16 cellular contexts compared by ENCODE assay signal in the genomic region with DNA sequence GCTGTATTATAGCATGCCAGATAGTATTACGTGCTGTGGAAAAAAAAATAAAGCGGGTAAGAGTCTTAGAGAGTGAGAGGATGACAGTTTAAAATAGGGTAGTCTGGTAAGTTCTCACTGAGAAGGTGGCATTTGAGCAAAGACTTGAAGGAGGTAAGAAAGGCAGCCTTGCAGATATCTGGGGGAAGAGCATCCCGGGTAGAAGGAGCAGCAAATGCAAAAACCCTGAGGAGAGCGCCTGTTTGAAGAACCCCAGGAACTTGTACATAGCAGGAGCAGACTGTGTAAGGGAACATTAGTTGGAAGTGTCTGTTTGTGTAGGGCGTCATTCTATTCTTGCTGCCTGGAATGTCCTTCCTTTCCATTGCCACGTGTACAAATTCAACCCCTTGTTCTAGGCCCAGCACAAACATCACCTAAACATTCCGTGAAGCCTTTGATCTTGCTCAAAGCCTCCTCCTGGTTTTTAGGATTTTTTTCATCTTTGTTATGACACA. TPM values are rescaled to one million over a fixed set of nuclear protein-coding genes. Genes with fewer than 3 reads are reported as not detected.
DNase-seq lines count a peak whose midpoint lies in the region; ATAC-seq and TF ChIP-seq lines count a peak whose summit lies in the region.
"Had no signal": no experiment of that assay in that cellular context is flagged by ENCODE, and none has a peak within 500 bp of the region (broad histone marks: within the 10 kb centered on the region; RNA-seq: fewer than 3 reads in every experiment).

No MANE protein-coding gene starts in this region.

- H4K5ac ChIP-seq in IMR-90 (ENCODE audit: low read depth, low read length) = no peak overlapping the region

- H3K14ac ChIP-seq in IMR-90 (replicated peaks; ENCODE audit: low read depth, low read length) = no peak overlapping the region

- in situ Hi-C loops in IMR-90 (cut with MboI; ENCODE audit: low sequenced_read_pairs) = loop anchor here (25.0 kb wide), 1 partner anchor 557 kb away; a partner anchor contains a TSS

- no peak overlapping the region for H3K27ac Mint-ChIP-seq in MCF 10A (ENCODE audit: low read depth, unreplicated experiment)
- H3K27ac Mint-ChIP-seq: activated naive CD4-positive, alpha-beta T cell treated with anti-CD3 and anti-CD28 coated beads for 36 hours had no signal

- no peak overlapping the region for H2AK9ac ChIP-seq in IMR-90 (replicated peaks; ENCODE audit: low read depth, low read length, poor library complexity)

- H2BK5ac ChIP-seq in IMR-90 (ENCODE audit: low read depth, low read length, poor library complexity, severe bottlenecking) = no peak overlapping the region

- no peaks in the 10 kb centered on the region for H3K9me3 Mint-ChIP-seq in MCF 10A (ENCODE audit: unreplicated experiment)
- H3K9me3 Mint-ChIP-seq: activated naive CD4-positive, alpha-beta T cell treated with anti-CD3 and anti-CD28 coated beads for 36 hours had no signal

- dilution Hi-C loops in IMR-90 (cut with HindIII; ENCODE audit: low sequenced_read_pairs, unreplicated experiment) = no loop called here

- H3K9ac ChIP-seq in BLaER1 = no peak overlapping the region
- no peak overlapping the region for H3K9ac ChIP-seq in IMR-90 (ENCODE audit: low read depth, low read length)

- TF ChIP-seq CTCF in IMR-90 (conservative IDR thresholded peaks at IDR 0.05; ENCODE audit: low read depth, low read length) (no peak), coronary artery (IDR thresholded peaks at IDR 0.05) (no peak), osteoblast (IDR thresholded peaks at IDR 0.05; ENCODE audit: extremely low read depth, low read depth, low read length) (no peak), MCF 10A (IDR thresholded peaks at IDR 0.05; ENCODE audit: unreplicated experiment) (no peak)

- peaks cover 39% of the 10 kb centered on the region for H3K4me1 Mint-ChIP-seq in MCF 10A (ENCODE audit: insufficient read depth, unreplicated experiment)

- no peaks in the 10 kb centered on the region for H3K9me3 ChIP-seq in BLaER1
- no peaks in the 10 kb centered on the region for H3K9me3 ChIP-seq in IMR-90 (ENCODE audit: control insufficient read depth, insufficient read depth, low read length)
- no peaks in the 10 kb centered on the region for H3K9me3 ChIP-seq in osteoblast (ENCODE audit: low read depth, low read length)
- H3K9me3 ChIP-seq: pancreas, SJCRH30, upper lobe of left lung had no signal

- H2BK20ac ChIP-seq in IMR-90 (ENCODE audit: low read depth, low read length) = no peak overlapping the region

- H4K20me1 ChIP-seq in BLaER1 (peaks cover 84% of the 10 kb centered on the region), IMR-90 (ENCODE audit: insufficient read depth, low read length) (peaks cover 39% of the 10 kb centered on the region), osteoblast (ENCODE audit: insufficient read depth, low read length) (peaks cover 40% of the 10 kb centered on the region)

- H3K4me2 ChIP-seq in BLaER1 (peak overlapping the region; percentile 81), IMR-90 (ENCODE audit: low read depth, low read length) (no peak overlapping the region; the same call in 1 of the 2 replicates), osteoblast (ENCODE audit: insufficient read depth, low read length) (peak overlapping the region; percentile 94)

- no peak overlapping the region for H2BK15ac ChIP-seq in IMR-90 (ENCODE audit: low read depth, low read length)

- H3K9me1 ChIP-seq in IMR-90 (ENCODE audit: insufficient read depth, low read length) = peaks cover 5% of the 10 kb centered on the region; the same call in 1 of the 2 replicates

- ATAC-seq in IMR-90 (ENCODE audit: low read depth) = no peak
- no peak for ATAC-seq in GM21723 (IDR thresholded peaks at IDR 0.05; ENCODE audit: unreplicated experiment)
- ATAC-seq: pancreas had no signal

- H3K23ac ChIP-seq in IMR-90 (ENCODE audit: low read depth, low read length) = 0 out of 2 replicates have a peak overlapping the region, but pooled peaks have one; percentile 17

- H3K4me3 ChIP-seq in BLaER1 (no peak overlapping the region), IMR-90 (ENCODE audit: insufficient read depth, low read depth, low read length) (no peak overlapping the region), coronary artery (peak overlapping the region; percentile 87), osteoblast (ENCODE audit: insufficient read depth, low read length) (no peak overlapping the region)
- H3K4me3 ChIP-seq: SJCRH30 had no signal

- H3K36me3 Mint-ChIP-seq in MCF 10A (ENCODE audit: insufficient read depth, unreplicated experiment) = peaks cover 7% of the 10 kb centered on the region

- TF ChIP-seq RAD21 in IMR-90 (IDR thresholded peaks at IDR 0.05; ENCODE audit: low read length) = no peak

- POLR2A ChIA-PET in IMR-90 (lab: Charles Lee; ENCODE audit: unreplicated experiment) (no interaction called here), MCF 10A (lab: Yijun Ruan, JAX) (interaction anchor here (0.6 to 2.0 kb wide), 3 partner anchors 28 to 219 kb away, joined by 3 to 14 read pairs (median 4); a partner anchor contains a TSS)

- DNase-seq in IMR-90 = no peak
- no peak for DNase-seq in coronary artery (ENCODE audit: low spot score)
- no peak for DNase-seq in osteoblast (ENCODE audit: insufficient read length, low spot score, missing footprints)
- DNase-seq in SKM-1 treated with dmso at 0.1 percent for 144 hours (lab: John Stamatoyannopoulos, UW; ENCODE audit: unreplicated experiment) = no peak
- DNase-seq in MCF 10A (ENCODE audit: unreplicated experiment) = no peak
- no peak for DNase-seq in NCI-H1048 (lab: John Stamatoyannopoulos, UW)
- DNase-seq: activated CD8-positive, alpha-beta memory T cell treated with anti-CD3 and anti-CD28 coated beads for 24 hours; activated naive CD4-positive, alpha-beta T cell treated with anti-CD3 and anti-CD28 coated beads for 36 hours; mammary epithelial cell; NCI-H2029; pancreas; SJCRH30; upper lobe of left lung had no signal

- no peak overlapping the region for H2AFZ ChIP-seq in IMR-90 (replicated peaks; ENCODE audit: low read length, poor library complexity)
- H2AFZ ChIP-seq in osteoblast (ENCODE audit: low read length) = no peak overlapping the region

- H4K8ac ChIP-seq in IMR-90 (ENCODE audit: low read depth in 2 of 2, low read length in 2 of 2) = no peak overlapping the region

- WGBS in IMR-90 (ENCODE audit: extremely low coverage in 2 of 2, insufficient read length in 1 of 2), 2 experiments = 95% methylated on average over 4 of the region's 7 CpGs; no CpG with 5 or more reads in 1 of the 2 experiments

- H2AK5ac ChIP-seq in IMR-90 (ENCODE audit: low read depth, low read length) = no peak overlapping the region

- H2BK120ac ChIP-seq in IMR-90 (ENCODE audit: low read depth, low read length) = no peak overlapping the region

- H4K91ac ChIP-seq in IMR-90 (ENCODE audit: insufficient read depth, low read depth, low read length) = no peak overlapping the region

- no peaks in the 10 kb centered on the region for H3K36me3 ChIP-seq in BLaER1
- H3K36me3 ChIP-seq in IMR-90 (ENCODE audit: control insufficient read depth, insufficient read depth, low read length) = no peaks in the 10 kb centered on the region
- H3K36me3 ChIP-seq in osteoblast (ENCODE audit: insufficient read depth, low read length) = no peaks in the 10 kb centered on the region
- H3K36me3 ChIP-seq: pancreas, SJCRH30, upper lobe of left lung had no signal

- H3K4me3 Mint-ChIP-seq in MCF 10A (ENCODE audit: unreplicated experiment) = no peak overlapping the region
- H3K4me3 Mint-ChIP-seq: activated naive CD4-positive, alpha-beta T cell treated with anti-CD3 and anti-CD28 coated beads for 36 hours had no signal

- peaks cover 93% of the 10 kb centered on the region for H3K79me2 ChIP-seq in osteoblast (ENCODE audit: insufficient read depth, low read length)

- H3K27ac ChIP-seq in BLaER1 (no peak overlapping the region), IMR-90 (ENCODE audit: insufficient read depth, low read length) (no peak overlapping the region), coronary artery (peak overlapping the region in 1 of 2 donors; percentile 34), osteoblast (ENCODE audit: low read depth, low read length) (no peak overlapping the region)
- H3K27ac ChIP-seq: epithelial cell of prostate, pancreas, SJCRH30, upper lobe of left lung had no signal

- no peak for TF ChIP-seq POLR2A in IMR-90 (IDR thresholded peaks at IDR 0.05; ENCODE audit: low read depth, low read length)

- peaks cover 14 to 47% of the 10 kb centered on the region in 2 experiments for H3K79me1 ChIP-seq in IMR-90 (ENCODE audit: low read depth in 1 of 2, low read length in 2 of 2)

- H3K27me3 ChIP-seq in BLaER1 (no peaks in the 10 kb centered on the region), IMR-90 (ENCODE audit: control insufficient read depth, insufficient read depth, low read length) (no peaks in the 10 kb centered on the region), osteoblast (ENCODE audit: insufficient read depth, low read length) (no peaks in the 10 kb centered on the region)
- H3K27me3 ChIP-seq: pancreas, SJCRH30, upper lobe of left lung had no signal

- H3K4me1 ChIP-seq in BLaER1 = peaks cover 38% of the 10 kb centered on the region
- H3K4me1 ChIP-seq in IMR-90 (ENCODE audit: control insufficient read depth, insufficient read depth, low read length) = peaks cover 2% of the 10 kb centered on the region
- peaks cover 26% of the 10 kb centered on the region for H3K4me1 ChIP-seq in osteoblast (ENCODE audit: insufficient read depth, low read length)

- intact Hi-C loops in IMR-90 (cut with micrococcal nuclease) (loop anchor here (5.0 kb wide), 2 partner anchors 223 to 547 kb away; a partner anchor contains a TSS), MCF 10A (cut with micrococcal nuclease) (no loop called here)

- no peak overlapping the region for H3K4ac ChIP-seq in IMR-90 (ENCODE audit: low read depth, low read length)

- BruUV-seq in IMR-90 (replicated peaks; lab: Mats Ljungman, UMichigan) (no TSS peak), MCF 10A (replicated peaks; lab: Mats Ljungman, UMichigan) (no TSS peak)

- CTCF ChIA-PET in IMR-90 (lab: Yijun Ruan, JAX) = no interaction called here
- CTCF ChIA-PET in MCF 10A (lab: Yijun Ruan, JAX) = interaction anchor here (1.3 to 1.4 kb wide), 2 partner anchors 12 to 424 kb away, joined by 3 to 4 read pairs; no protein-coding TSS in a partner anchor

- no peak overlapping the region for H3K56ac ChIP-seq in IMR-90 (ENCODE audit: extremely low read depth, insufficient read depth, low read length)

- no peaks in the 10 kb centered on the region for H3K27me3 Mint-ChIP-seq in MCF 10A (ENCODE audit: insufficient read depth, unreplicated experiment)

- H3K18ac ChIP-seq in IMR-90 (ENCODE audit: low read depth, low read length) = no peak overlapping the region

RNA-seq across cellular contexts. Expression of a gene that starts 2.6 kb away (rescaled TPM):
- total RNA-seq in IMR-90 (2012; rRNA removed) (21.9 and 93.9 TPM in 2 replicates), osteoblast (109 and 131 TPM in 2 replicates), MCF 10A (2022) (94.6 and 102 TPM in 2 replicates)
- 52.8 and 73.1 TPM in 2 replicates for polyA plus RNA-seq in IMR-90 (2012; rRNA removed)
- polyA plus RNA-seq in IMR-90 (2012; cell fraction: cytosol; rRNA removed) = 9.1 and 56.1 TPM in 2 replicates
- 2.9 and 13.2 TPM in 2 replicates for polyA plus RNA-seq in IMR-90 (2012; cell fraction: nucleus; rRNA removed; ENCODE audit: low replicate concordance)

RNA-seq across cellular contexts. Expression of a gene that starts 3.0 kb away (rescaled TPM):
- total RNA-seq in IMR-90 (2012; rRNA removed) (95.7 and 117 TPM in 2 replicates), osteoblast (80.0 and 93.4 TPM in 2 replicates), MCF 10A (2022) (42.6 and 46.3 TPM in 2 replicates)
- polyA plus RNA-seq in IMR-90 (2012; rRNA removed) = 55.6 and 68.0 TPM in 2 replicates
- 9.7 and 37.2 TPM in 2 replicates for polyA plus RNA-seq in IMR-90 (2012; cell fraction: cytosol; rRNA removed)
- 11.0 and 50.0 TPM in 2 replicates for polyA plus RNA-seq in IMR-90 (2012; cell fraction: nucleus; rRNA removed; ENCODE audit: low replicate concordance)

RNA-seq across cellular contexts. Expression of a gene that starts 27.9 kb away (rescaled TPM):
- 3.3 and 8.6 TPM in 2 replicates for total RNA-seq in IMR-90 (2012; rRNA removed)
- polyA plus RNA-seq in IMR-90 (2012; rRNA removed) = 4.8 and 7.9 TPM in 2 replicates
- 6.2 and 15.1 TPM in 2 replicates for polyA plus RNA-seq in IMR-90 (2012; cell fraction: cytosol; rRNA removed)
- 2.2 and 11.1 TPM in 2 replicates for polyA plus RNA-seq in IMR-90 (2012; cell fraction: nucleus; rRNA removed; ENCODE audit: low replicate concordance)
- total RNA-seq in osteoblast = 8.0 and 8.3 TPM in 2 replicates
- 0.42 and 0.44 TPM in 2 replicates for total RNA-seq in MCF 10A (2022)
- total RNA-seq: SJCRH30 had no signal
- polyA plus RNA-seq: mammary epithelial cell had no signal
